26 cellular contexts compared by ENCODE assay signal in the genomic region with DNA sequence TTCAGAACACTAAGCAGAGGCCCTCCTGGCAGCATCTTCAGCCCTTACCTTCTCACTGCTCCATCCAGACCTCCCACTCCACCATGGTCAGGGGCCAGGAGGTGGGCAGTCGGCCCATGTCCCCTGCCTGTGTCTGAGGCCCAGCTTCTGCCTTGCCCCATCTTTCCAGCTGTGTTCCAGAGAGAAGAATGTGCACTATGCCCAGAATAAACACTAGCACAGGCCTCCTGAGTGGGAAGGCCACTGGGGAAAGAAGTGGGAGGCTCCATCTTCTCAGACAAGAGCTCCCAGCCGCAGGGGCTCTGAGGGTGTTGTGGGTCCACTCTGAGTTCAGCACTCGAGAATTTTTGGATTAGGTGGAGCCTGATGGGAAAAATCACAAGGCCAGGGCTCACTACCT. TPM values are rescaled to one million over a fixed set of nuclear protein-coding genes. Genes with fewer than 3 reads are reported as not detected.
A peak's percentile ranks its signal among the peaks of the same experiment; 100 is the strongest.
DNase-seq lines count a peak whose midpoint lies in the region; ATAC-seq, FAIRE-seq and TF ChIP-seq lines count a peak whose summit lies in the region.
"Had no signal": no experiment of that assay in that cellular context is flagged by ENCODE, and none has a peak within 500 bp of the region (broad histone marks: within the 10 kb centered on the region; RNA-seq: fewer than 3 reads in every experiment).

No MANE protein-coding gene starts in this region.

- no peaks in the 10 kb centered on the region for H3K79me2 ChIP-seq in HepG2 (ENCODE audit: insufficient read depth, low read length)

- TF ChIP-seq POLR2A in HepG2 (IDR thresholded peaks at IDR 0.05; ENCODE audit: insufficient read depth in 1 of 2, low read depth in 2 of 2, low read length in 2 of 2) (no peak), right lobe of liver (IDR thresholded peaks at IDR 0.05) (no peak)

- H3K27ac ChIP-seq in HepG2 (ENCODE audit: extremely low read length, insufficient read depth, low read length) (no peak overlapping the region), right lobe of liver (no peak overlapping the region), kidney (ENCODE audit: low read depth in 2 of 2, low read length in 2 of 2) (no peak overlapping the region)
- H3K27ac ChIP-seq: cardiac muscle cell, left lung, upper lobe of left lung had no signal

- TF ChIP-seq EP300 in HepG2 (IDR thresholded peaks at IDR 0.05; ENCODE audit: low read depth in 2 of 2, low read length in 2 of 2) (no peak), HepG2 (CRISPR knock-in tag; IDR thresholded peaks at IDR 0.05; ENCODE audit: borderline replicate concordance) (no peak)

- ATAC-seq in HepG2 (peak; percentile 30; the same call in 1 of the 3 replicates), right lobe of liver (no peak), sciatic nerve (peak; percentile 35), GM19463 (IDR thresholded peaks at IDR 0.05; ENCODE audit: unreplicated experiment) (no peak)
- ATAC-seq: activated T-helper 17 cell treated with anti-CD3 and anti-CD28 coated beads, Interleukin-2, amount 50 U/mL, for 72 hours; left lung; stimulated activated memory B cell treated with anti-CD40 and anti-IgM and Interleukin-4, amounts not matched to agents 10 μg/mL and 1 μg/mL and 100 μg/mL, for 72 hours had no signal

- intact Hi-C loops in HepG2 (cut with micrococcal nuclease; ENCODE audit: unreplicated experiment), result no loop called here
- intact Hi-C loops in right lobe of liver (cut with DNase I), result no loop called here
- intact Hi-C loops in kidney (cut with DNase I), result no loop called here
- intact Hi-C loops in sciatic nerve (cut with DNase I), result no loop called here

- POLR2A ChIA-PET in HepG2 (lab: Yijun Ruan, JAX), result no interaction called here

- H3K36me3 ChIP-seq in HepG2 (replicated peaks in 1 of 2; ENCODE audit: control insufficient read depth in 1 of 2, insufficient read depth in 2 of 2, low read length in 2 of 2), result no peaks in the 10 kb centered on the region
- H3K36me3 ChIP-seq in right lobe of liver, result no peaks in the 10 kb centered on the region
- H3K36me3 ChIP-seq in kidney (ENCODE audit: control insufficient read depth in 1 of 2, insufficient read depth in 2 of 2, low read length in 2 of 2), result no peaks in the 10 kb centered on the region
- H3K36me3 ChIP-seq: cardiac muscle cell, left lung, upper lobe of left lung had no signal

- no peaks in the 10 kb centered on the region for H4K20me1 ChIP-seq in HepG2 (ENCODE audit: insufficient read depth, low read length)

- H3K4me1 ChIP-seq in HepG2 (ENCODE audit: insufficient read depth, low read length) (no peaks in the 10 kb centered on the region), right lobe of liver (peaks cover 0 to 23% (median 0%) of the 10 kb centered on the region in 4 donors), kidney (ENCODE audit: control insufficient read depth in 1 of 2, insufficient read depth in 1 of 2, low read depth in 1 of 2, low read length in 2 of 2) (peaks cover 5 to 17% of the 10 kb centered on the region in 2 donors)
- H3K4me1 ChIP-seq: left lung, upper lobe of left lung had no signal

- no peak for TF ChIP-seq RAD21 in HepG2 (CRISPR knock-in tag; IDR thresholded peaks at IDR 0.05)

- no peak overlapping the region for H2AFZ ChIP-seq in HepG2 (ENCODE audit: low read length)

- FAIRE-seq in HepG2 (lab: Jason Lieb, UNC) (no peak), kidney (lab: Jason Lieb, UNC) (no peak)
- FAIRE-seq: A204.1, HTR-8/SVneo had no signal

- no peak overlapping the region for H3K4me2 ChIP-seq in HepG2 (ENCODE audit: low read depth, low read length)

- TF ChIP-seq CTCF in HepG2 (CRISPR knock-in tag; IDR thresholded peaks at IDR 0.05) (no peak), right lobe of liver (IDR thresholded peaks at IDR 0.05) (no peak), kidney (IDR thresholded peaks at IDR 0.05; ENCODE audit: borderline replicate concordance, extremely low read depth, insufficient read depth) (no peak)

- no peaks in the 10 kb centered on the region for H3K9me3 ChIP-seq in HepG2 (ENCODE audit: low read length)
- no peaks in the 10 kb centered on the region for H3K9me3 ChIP-seq in right lobe of liver
- H3K9me3 ChIP-seq in kidney (ENCODE audit: control insufficient read depth in 1 of 2, low read length in 2 of 2), result no peaks in the 10 kb centered on the region
- H3K9me3 ChIP-seq: Caco-2, left lung, upper lobe of left lung had no signal

- BruUV-seq in HepG2 (replicated peaks; lab: Mats Ljungman, UMichigan), result no TSS peak

- WGBS in HepG2 (ENCODE audit: low lambda C conversion rate), result 0% methylated on average over 3 of the region's 3 CpGs
- 75% methylated on average over 2 of the region's 3 CpGs for WGBS in right lobe of liver (ENCODE audit: insufficient coverage, low coverage, low lambda C conversion rate, missing lambda C conversion rate)

- H3K9ac ChIP-seq in HepG2 (ENCODE audit: insufficient read depth, low read depth, low read length) (no peak overlapping the region), kidney (ENCODE audit: low read length in 2 of 2) (no peak overlapping the region)

- DNase-seq in HepG2 (ENCODE audit: low spot score) (no peak), right lobe of liver (no peak), kidney (peak; percentile 46), sciatic nerve (ENCODE audit: low spot score) (no peak), D341Med (ENCODE audit: low spot score) (no peak), mesenteric fat pad (ENCODE audit: low spot score) (no peak)
- DNase-seq in activated naive CD4-positive, alpha-beta T cell treated with Interleukin-2 at 50 U/mL for 16 hours, result no peak
- DNase-seq: activated CD4-positive, alpha-beta T cell treated with anti-CD3 and anti-CD28 coated beads, Interleukin-2, amount 10 ng/mL, durations not matched to agents 24 days and 14 days; activated naive CD8-positive, alpha-beta T cell treated with anti-CD3 and anti-CD28 coated beads, Interleukin-2, amount 10 ng/mL, durations not matched to agents 7 days and 5 days; Caco-2; effector CD8-positive, alpha-beta T cell; HCEC 1CT; Karpas-422; left lung; NCI-H187; NCI-H345; OCI-M1; SHP77 treated with DMSO at 0.1 percent for 48 hours; stimulated activated CD4-positive, alpha-beta T cell treated with anti-CD3 and anti-CD28 coated beads, Interleukin-1b, Interleukin-23, amount 100 ng/mL, for 48 hours; upper lobe of left lung had no signal

- in situ Hi-C loops in HepG2 (cut with HindIII; ENCODE audit: extremely low pct_ligation_motif_present, low pct_unique_long_range_greater_than_20kb), result no loop called here

- CTCF ChIA-PET in HepG2 (lab: Yijun Ruan, JAX; ENCODE audit: low intra/inter-chr PET ratio, low total read pairs), result no interaction called here

- H3K4me3 ChIP-seq in HepG2 (replicated peaks in 1 of 3; ENCODE audit: insufficient read depth in 1 of 3, low read depth in 2 of 3, low read length in 3 of 3) (no peak overlapping the region), right lobe of liver (no peak overlapping the region), kidney (ENCODE audit: low read length in 2 of 2) (no peak overlapping the region)
- H3K4me3 ChIP-seq: cardiac muscle cell, left lung, upper lobe of left lung had no signal

- peaks cover 0 to 28% of the 10 kb centered on the region in 2 experiments; a peak in 3 of 5 replicates for H3K27me3 ChIP-seq in HepG2 (ENCODE audit: control insufficient read depth in 1 of 2, insufficient read depth in 2 of 2, low read length in 2 of 2)
- H3K27me3 ChIP-seq in right lobe of liver, result no peaks in the 10 kb centered on the region
- H3K27me3 ChIP-seq: cardiac muscle cell, left lung, upper lobe of left lung had no signal

TF ChIP-seq in HepG2, 621 proteins besides CTCF, POLR2A, EP300 and RAD21 (continues in another document):
- TF ChIP-seq MATR3 (CRISPR knock-in tag; IDR thresholded peaks at IDR 0.05) (no peak), WIZ (CRISPR knock-in tag; IDR thresholded peaks at IDR 0.05) (no peak), PITX1 (CRISPR knock-in tag; IDR thresholded peaks at IDR 0.05) (no peak), ZNF205 (CRISPR knock-in tag; IDR thresholded peaks at IDR 0.05) (no peak), FOXO4 (CRISPR knock-in tag; conservative IDR thresholded peaks at IDR 0.05) (no peak)

RNA-seq across cellular contexts. Expression of gene ADCY5, which starts 44.5 kb away (rescaled TPM):
- not detected in 2 replicates for total RNA-seq in HepG2 (2016; rRNA removed; fragmentation: Illumina TruSeq; extraction: Trizol)
- total RNA-seq in HepG2 (2016; cell fraction: cytosol; rRNA removed; fragmentation: Illumina TruSeq; extraction: Trizol; ENCODE audit: low read depth), result not detected in 2 replicates
- not detected in 2 replicates for total RNA-seq in HepG2 (2016; cell fraction: insoluble cytoplasmic fraction; rRNA removed; fragmentation: Illumina TruSeq; extraction: Trizol)
- total RNA-seq in HepG2 (2016; cell fraction: membrane; rRNA removed; fragmentation: Illumina TruSeq; extraction: Trizol), result not detected in 2 replicates
- total RNA-seq in HepG2 (2016; cell fraction: nucleus; rRNA removed; fragmentation: Illumina TruSeq; extraction: Trizol), result not detected in 2 replicates
- not detected in 2 replicates for polyA plus RNA-seq in HepG2 (2011; rRNA removed)
- not detected in 2 replicates for polyA plus RNA-seq in HepG2 (2011; cell fraction: cytosol; rRNA removed)
- polyA plus RNA-seq in HepG2 (2011; cell fraction: nucleus; rRNA removed), result 0.12 TPM in 1 of 2 replicates, not detected in the other
- 0.04 and 0.05 TPM in 2 replicates for polyA plus RNA-seq in HepG2 (2012)
- not detected in 2 replicates for polyA plus RNA-seq in HepG2 (2016; cell fraction: cytosol; fragmentation: Illumina TruSeq; extraction: Trizol; ENCODE audit: low read depth)
- 0.17 TPM in 1 of 2 replicates, not detected in the other for polyA plus RNA-seq in HepG2 (2016; cell fraction: insoluble cytoplasmic fraction; fragmentation: Illumina TruSeq; extraction: Trizol; ENCODE audit: low read depth)
- polyA plus RNA-seq in HepG2 (2016; cell fraction: membrane; fragmentation: Illumina TruSeq; extraction: Trizol; ENCODE audit: low read depth), result not detected in 2 replicates
- polyA plus RNA-seq in HepG2 (2016; cell fraction: nucleus; fragmentation: Illumina TruSeq; extraction: Trizol; ENCODE audit: insufficient read depth, low read depth), result not detected in 2 replicates
- polyA minus RNA-seq in HepG2 (2011; rRNA and poly(A)+ RNA removed; ENCODE audit: low replicate concordance), result 0.82 TPM in 1 of 2 replicates, not detected in the other
- not detected in 2 replicates for polyA minus RNA-seq in HepG2 (2011; cell fraction: cytosol; rRNA and poly(A)+ RNA removed)
- not detected in 2 replicates for polyA minus RNA-seq in HepG2 (2011; cell fraction: nucleus; rRNA and poly(A)+ RNA removed)
- 1 to 10 TPM; 1.9 to 3.7 (median 2.7) TPM for total RNA-seq in right lobe of liver
- 33.6 TPM for total RNA-seq in kidney
- polyA plus RNA-seq in kidney (ENCODE audit: insufficient read depth, low read depth, low replicate concordance), result 7.1 TPM
- 16.8 TPM for total RNA-seq in sciatic nerve
- 107 TPM for total RNA-seq in mesenteric fat pad
- total RNA-seq: activated CD4-positive, alpha-beta T cell treated with anti-CD3 and anti-CD28 coated beads, Interleukin-2, amount 10 ng/mL, durations not matched to agents 24 days and 14 days; activated naive CD8-positive, alpha-beta T cell treated with anti-CD3 and anti-CD28 coated beads, Interleukin-2, amount 10 ng/mL, durations not matched to agents 7 days and 5 days; activated T-helper 17 cell treated with anti-CD3 and anti-CD28 coated beads, Interleukin-2, amount 50 U/mL, for 72 hours had no signal

Comparison
In these comparisons a context has a peak if more than half of its experiments do, and no peak if none do; other contexts are left out.
1. ATAC-seq: peak in HepG2 (single experiment) and sciatic nerve (single experiment); none in right lobe of liver (0 of 4) and GM19463 (single experiment).